ENCODE assay signal across 28 cellular contexts in genomic region chr16:4443271-4443670, GRCh38.
"Had no signal": no experiment of that assay in that cellular context is flagged by ENCODE, and none has a peak within 500 bp of the region (broad histone marks: within the 10 kb centered on the region; RNA-seq: fewer than 3 reads in every experiment).

No MANE protein-coding gene starts in this region.

- H3K9me3 Mint-ChIP-seq: activated CD4-positive, alpha-beta memory T cell treated with anti-CD3 and anti-CD28 coated beads for 36 hours; activated naive CD8-positive, alpha-beta T cell treated with anti-CD3 and anti-CD28 coated beads, Interleukin-2, amount 50 U/mL, for 24 hours; activated T-cell treated with anti-CD3 and anti-CD28 coated beads, Interleukin-2, amount 50 U/mL, for 72 hours; activated T-helper 2 cell treated with anti-CD3 and anti-CD28 coated beads, Interferon-gamma antibody, Interleukin-2, Interleukin-4, amounts not matched to agents 10 μg/mL and 5 μg/mL and 100 μg/mL, durations not matched to agents 14 hours and 24 hours and 36 hours; brain; IgD-negative memory B cell had no signal

- H3K4me1 Mint-ChIP-seq: activated naive CD8-positive, alpha-beta T cell treated with anti-CD3 and anti-CD28 coated beads, Interleukin-2, amount 50 U/mL, for 24 hours; brain; IgD-negative memory B cell had no signal

- DNase-seq: activated CD4-positive, alpha-beta memory T cell treated with anti-CD3 and anti-CD28 coated beads for 36 hours; activated CD4-positive, alpha-beta T cell treated with anti-CD3 and anti-CD28 coated beads, Interleukin-2, amount 50 U/mL, for 1 hour; activated CD8-positive, alpha-beta memory T cell treated with anti-CD3 and anti-CD28 coated beads, Interleukin-2, amount 50 U/mL, for 4 hours; activated gamma-delta T cell; activated naive CD4-positive, alpha-beta T cell treated with Interleukin-2 at 50 U/mL for 16 hours; activated naive CD8-positive, alpha-beta T cell treated with anti-CD3 and anti-CD28 coated beads, Interleukin-2, amount 50 U/mL, for 24 hours; activated T-cell treated with anti-CD3 and anti-CD28 coated beads for 4 hours; activated T-cell treated with anti-CD3 and anti-CD28 coated beads, Interleukin-2, amount 50 U/mL, for 72 hours; central memory CD4-positive, alpha-beta T cell; Karpas-422; KBM-7; MG63; NCI-H1048; NCI-H1105 treated with DMSO at 0.1 percent for 48 hours; NCI-H1436; NCI-H1694; NCI-H2029; NCI-H345; NCI-H524 treated with DMSO at 0.1 percent for 48 hours; NK-92 treated with Interleukin-12 subunit alpha and Interleukin-12 subunit beta, amount 100 ng/mL, for 24 hours; PC-3; Right ventricle myocardium superior; SW 1271; T-helper 1 cell had no signal

- H3K27me3 Mint-ChIP-seq: activated CD4-positive, alpha-beta memory T cell treated with anti-CD3 and anti-CD28 coated beads for 36 hours; activated naive CD8-positive, alpha-beta T cell; activated naive CD8-positive, alpha-beta T cell treated with anti-CD3 and anti-CD28 coated beads, Interleukin-2, amount 50 U/mL, for 24 hours; brain; IgD-negative memory B cell had no signal

- H3K27ac Mint-ChIP-seq: activated CD4-positive, alpha-beta memory T cell treated with anti-CD3 and anti-CD28 coated beads for 36 hours; activated naive CD8-positive, alpha-beta T cell; activated naive CD8-positive, alpha-beta T cell treated with anti-CD3 and anti-CD28 coated beads, Interleukin-2, amount 50 U/mL, for 24 hours; activated T-cell treated with anti-CD3 and anti-CD28 coated beads, Interleukin-2, amount 50 U/mL, for 72 hours; activated T-helper 2 cell treated with anti-CD3 and anti-CD28 coated beads, Interferon-gamma antibody, Interleukin-2, Interleukin-4, amounts not matched to agents 10 μg/mL and 5 μg/mL and 100 μg/mL, durations not matched to agents 14 hours and 24 hours and 36 hours; brain had no signal

- ATAC-seq: activated naive CD8-positive, alpha-beta T cell treated with anti-CD3 and anti-CD28 coated beads, Interleukin-2, amount 50 U/mL, for 24 hours; activated T-cell treated with anti-CD3 and anti-CD28 coated beads, Interleukin-2, amount 50 U/mL, for 72 hours; PC-3 had no signal

- H3K4me3 Mint-ChIP-seq: activated CD4-positive, alpha-beta memory T cell treated with anti-CD3 and anti-CD28 coated beads for 36 hours; activated naive CD8-positive, alpha-beta T cell; activated naive CD8-positive, alpha-beta T cell treated with anti-CD3 and anti-CD28 coated beads, Interleukin-2, amount 50 U/mL, for 24 hours; activated T-cell treated with anti-CD3 and anti-CD28 coated beads, Interleukin-2, amount 50 U/mL, for 72 hours; brain; IgD-negative memory B cell had no signal
